Comparison of ENCODE assay signal across 2 cellular contexts in genomic region chr12:56247923-56248322, GRCh38.
TF ChIP-seq lines count a peak whose summit lies in the region.

No MANE protein-coding gene starts in this region.

TF ChIP-seq in HEK293, 187 proteins besides CTCF, POLR2A, EP300 and RAD21:
- TF ChIP-seq ZNF600 (tag by site-specific recombination; IDR thresholded peaks at IDR 0.05) (0 out of 2 replicates have a peak, but pooled peaks have one; percentile 23), ZNF169 (tag by site-specific recombination; IDR thresholded peaks at IDR 0.05) (no peak)

TF ChIP-seq in K562, 482 proteins besides CTCF, POLR2A, EP300 and RAD21:
- 0 out of 2 replicates have a peak, but pooled peaks have one; percentile 22 for TF ChIP-seq POLR2G (IDR thresholded peaks at IDR 0.05; ENCODE audit: low read depth, low read length)
- peak; percentile 46 for TF ChIP-seq RBFOX2 (IDR thresholded peaks at IDR 0.05; ENCODE audit: low read depth, low read length)
- TF ChIP-seq SAP30 (IDR thresholded peaks at IDR 0.05; ENCODE audit: borderline replicate concordance, insufficient read depth, low read depth, low read length, poor library complexity, severe bottlenecking), result no peak
TF ChIP-seq in K562: peak in this region for 2.
